ENCODE assay signal across 10 cellular contexts in the genomic region with DNA sequence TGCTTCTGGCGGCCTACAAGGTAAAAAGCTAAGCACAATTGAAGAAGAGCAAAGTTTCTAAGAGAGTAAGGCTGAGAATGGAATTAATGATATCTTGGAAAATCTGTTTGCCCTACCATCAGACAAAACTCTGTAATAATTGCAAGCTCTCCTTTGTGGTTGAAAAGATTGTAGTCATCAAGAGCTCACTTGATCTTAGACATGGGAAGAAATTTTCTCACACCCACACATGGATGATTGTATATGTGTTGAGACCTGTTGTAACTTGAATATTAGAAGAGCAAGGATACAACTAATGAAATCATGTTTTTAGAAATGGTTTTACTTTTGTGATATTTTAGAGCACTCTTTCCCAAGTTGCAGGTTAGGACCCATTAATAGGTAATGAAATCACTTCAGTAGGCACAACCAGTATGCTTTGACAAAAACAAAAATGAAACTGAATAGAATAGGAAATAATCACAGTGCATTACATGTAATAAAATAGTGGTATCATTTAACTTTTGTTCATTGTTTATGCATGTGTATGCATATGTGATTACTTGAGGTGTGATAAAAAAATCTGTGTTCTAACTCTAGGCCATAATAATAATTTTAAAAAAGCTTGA. TPM values are rescaled to one million over a fixed set of nuclear protein-coding genes. Genes with fewer than 3 reads are reported as not detected.
DNase-seq lines count a peak whose midpoint lies in the region; ATAC-seq, FAIRE-seq and TF ChIP-seq lines count a peak whose summit lies in the region.
"Had no signal": no experiment of that assay in that cellular context is flagged by ENCODE, and none has a peak within 500 bp of the region (broad histone marks: within the 10 kb centered on the region; RNA-seq: fewer than 3 reads in every experiment).

No MANE protein-coding gene starts in this region.

- H4K20me1 ChIP-seq in GM12878 (ENCODE audit: control insufficient read depth, insufficient read depth), result no peaks in the 10 kb centered on the region

- no peak for FAIRE-seq in GM12878 (lab: Jason Lieb, UNC)
- FAIRE-seq: HTR-8/SVneo had no signal

- no peak for TF ChIP-seq EP300 in GM12878 (IDR thresholded peaks at IDR 0.05; ENCODE audit: borderline replicate concordance in 1 of 2, control insufficient read depth in 1 of 2, low read depth in 2 of 2, low read length in 2 of 2)

- H3K27me3 ChIP-seq in GM12878 (replicated peaks in 1 of 2; ENCODE audit: control insufficient read depth in 2 of 2, insufficient read depth in 2 of 2, low read length in 1 of 2), result no peaks in the 10 kb centered on the region

- H3K9ac ChIP-seq in GM12878 (ENCODE audit: control insufficient read depth, insufficient read depth, low read length), result no peak overlapping the region

- H3K4me3 ChIP-seq in GM12878, result no peak overlapping the region

- peaks cover 87% of the 10 kb centered on the region for H3K4me1 Mint-ChIP-seq in osteocyte (ENCODE audit: unreplicated experiment)
- peaks cover 14% of the 10 kb centered on the region for H3K4me1 Mint-ChIP-seq in activated T-cell treated with anti-CD3 and anti-CD28 coated beads, Interleukin-2, amount 50 U/mL, for 72 hours (ENCODE audit: low read depth)

- ATAC-seq in GM18868 (IDR thresholded peaks at IDR 0.05; ENCODE audit: unreplicated experiment) (peak; percentile 45), HG02852 (IDR thresholded peaks at IDR 0.05; ENCODE audit: unreplicated experiment) (peak; percentile 39), GM12878 (peak; percentile 64), HG02840 (IDR thresholded peaks at IDR 0.05; ENCODE audit: low FRiP score, unreplicated experiment) (no peak)
- no peak for ATAC-seq in activated T-cell treated with anti-CD3 and anti-CD28 coated beads, Interleukin-2, amount 50 U/mL, for 72 hours (replicated peaks in 1 of 2)

- H3K4me3 Mint-ChIP-seq in osteocyte (ENCODE audit: unreplicated experiment), result peak overlapping the region; percentile 28
- H3K4me3 Mint-ChIP-seq in activated T-cell treated with anti-CD3 and anti-CD28 coated beads, Interleukin-2, amount 50 U/mL, for 72 hours, result no peak overlapping the region
- H3K4me3 Mint-ChIP-seq: dendritic cell treated with granulocyte-macrophage colony-stimulating factor and Interleukin-4, amounts not matched to agents 40 ng/mL and 50 ng/mL, for 4 days had no signal

- no peak for DNase-seq in GM12878 (ENCODE audit: low read depth, low spot score)
- DNase-seq in osteocyte (ENCODE audit: extremely low spot score, unreplicated experiment), result no peak
- no peak for DNase-seq in NCI-H2227 (lab: John Stamatoyannopoulos, UW; ENCODE audit: unreplicated experiment)
- no peak for DNase-seq in activated T-cell treated with anti-CD3 and anti-CD28 coated beads, Interleukin-2, amount 50 U/mL, for 72 hours
- DNase-seq in G401 (ENCODE audit: low spot score), result no peak

- H3K79me2 ChIP-seq in GM12878 (ENCODE audit: control insufficient read depth, insufficient read depth, low read length), result no peaks in the 10 kb centered on the region; the same call in 1 of the 2 replicates

- no peaks in the 10 kb centered on the region for H3K36me3 ChIP-seq in GM12878 (ENCODE audit: control insufficient read depth in 2 of 2, insufficient read depth in 2 of 2, low read length in 1 of 2)

- POLR2A ChIA-PET in GM12878 (lab: Charles Lee), result interaction anchor here (1.1 to 1.7 kb wide), 3 partner anchors 12 to 106 kb away, joined by 3 to 9 read pairs (median 7); a partner anchor contains a TSS

- peaks cover 10% of the 10 kb centered on the region for H3K4me1 ChIP-seq in GM12878 (ENCODE audit: control insufficient read depth, insufficient read depth, low read length)

- in situ Hi-C loops in GM12878 (cut with MboI), result no loop called here
- in situ Hi-C loops in G401 (cut with HindIII; ENCODE audit: low sequenced_read_pairs), result no loop called here

- H3K4me2 ChIP-seq in GM12878 (ENCODE audit: control insufficient read depth, insufficient read depth), result 0 out of 2 replicates have a peak overlapping the region, but pooled peaks have one; percentile 8

- peak overlapping the region; percentile 86 for H3K27ac Mint-ChIP-seq in osteocyte (ENCODE audit: unreplicated experiment)
- no peak overlapping the region for H3K27ac Mint-ChIP-seq in activated T-cell treated with anti-CD3 and anti-CD28 coated beads, Interleukin-2, amount 50 U/mL, for 72 hours
- H3K27ac Mint-ChIP-seq: dendritic cell treated with granulocyte-macrophage colony-stimulating factor and Interleukin-4, amounts not matched to agents 40 ng/mL and 50 ng/mL, for 4 days had no signal

- H3K27me3 Mint-ChIP-seq in osteocyte (ENCODE audit: unreplicated experiment), result no peaks in the 10 kb centered on the region
- H3K27me3 Mint-ChIP-seq in activated T-cell treated with anti-CD3 and anti-CD28 coated beads, Interleukin-2, amount 50 U/mL, for 72 hours (ENCODE audit: low read depth), result peaks cover 4% of the 10 kb centered on the region
- H3K27me3 Mint-ChIP-seq: dendritic cell treated with granulocyte-macrophage colony-stimulating factor and Interleukin-4, amounts not matched to agents 40 ng/mL and 50 ng/mL, for 4 days had no signal

- SMC1A ChIA-PET in GM12878 (lab: Charles Lee; ENCODE audit: uncharacterized antibody, unreplicated experiment), result interaction anchor here (0.8 to 6.9 kb wide), 10 partner anchors 8 to 54 kb away, joined by 3 to 76 read pairs (median 4); no protein-coding TSS in a partner anchor

- intact Hi-C loops in GM12878 (cut with micrococcal nuclease; ENCODE audit: unreplicated experiment), result no loop called here

- WGBS in GM12878 (ENCODE audit: insufficient coverage, insufficient replicate concordance, low lambda C conversion rate, missing lambda C conversion rate), result 100% methylated on average over 1 of the region's 1 CpG

- BruUV-seq in GM12878 (replicated peaks; lab: Mats Ljungman, UMichigan), result no TSS peak

- RAD21 ChIA-PET in GM12878 (lab: Charles Lee; ENCODE audit: unreplicated experiment), result interaction anchor here (0.8 to 2.8 kb wide), 3 partner anchors 11 to 106 kb away, joined by 4 to 23 read pairs (median 5); a partner anchor contains a TSS

- no peak for TF ChIP-seq CTCF in GM12878 (IDR thresholded peaks at IDR 0.05 in 2 of 3, conservative IDR thresholded peaks at IDR 0.05 in 1 of 3; ENCODE audit: control insufficient read depth in 2 of 3, extremely low read depth in 1 of 3, insufficient read depth in 1 of 3, low read depth in 3 of 3, low read length in 3 of 3)
- TF ChIP-seq CTCF in osteocyte (IDR thresholded peaks at IDR 0.05), result no peak

- no peaks in the 10 kb centered on the region for H3K36me3 Mint-ChIP-seq in osteocyte (ENCODE audit: unreplicated experiment)
- H3K36me3 Mint-ChIP-seq in activated T-cell treated with anti-CD3 and anti-CD28 coated beads, Interleukin-2, amount 50 U/mL, for 72 hours (ENCODE audit: insufficient read depth in 2 of 2), result no peaks in the 10 kb centered on the region

- CTCF ChIA-PET in GM12878 (lab: Yijun Ruan, JAX), result interaction anchor here (0.9 to 3.6 kb wide), 9 partner anchors 11 to 150 kb away, joined by 3 to 12 read pairs (median 4); a partner anchor contains a TSS

- no peak for TF ChIP-seq RAD21 in GM12878 (IDR thresholded peaks at IDR 0.05; ENCODE audit: insufficient read depth, low read depth, low read length)

- TF ChIP-seq POLR2A in GM12878 (IDR thresholded peaks at IDR 0.05; ENCODE audit: low read depth, low read length), result no peak

- H2AFZ ChIP-seq in GM12878 (ENCODE audit: control insufficient read depth, low read depth, low read length), result peak overlapping the region; percentile 21; the same call in 1 of the 2 replicates

- no peaks in the 10 kb centered on the region for H3K9me3 Mint-ChIP-seq in osteocyte (ENCODE audit: unreplicated experiment)
- no peaks in the 10 kb centered on the region for H3K9me3 Mint-ChIP-seq in activated T-cell treated with anti-CD3 and anti-CD28 coated beads, Interleukin-2, amount 50 U/mL, for 72 hours
- H3K9me3 Mint-ChIP-seq: dendritic cell treated with granulocyte-macrophage colony-stimulating factor and Interleukin-4, amounts not matched to agents 40 ng/mL and 50 ng/mL, for 4 days had no signal

- no peaks in the 10 kb centered on the region; the same call in 2 of the 3 replicates for H3K9me3 ChIP-seq in GM12878 (replicated peaks; ENCODE audit: control insufficient read depth, insufficient read depth, low read length)

- no peak overlapping the region for H3K27ac ChIP-seq in GM12878 (ENCODE audit: control insufficient read depth, insufficient read depth)

TF ChIP-seq in GM12878, 131 proteins besides CTCF, POLR2A, EP300 and RAD21 (continues in another document):
- TF ChIP-seq RUNX3 (IDR thresholded peaks at IDR 0.05; ENCODE audit: low read length), result peak; percentile 15; the same call in 1 of the 2 replicates
- TF ChIP-seq, protein P1, sequence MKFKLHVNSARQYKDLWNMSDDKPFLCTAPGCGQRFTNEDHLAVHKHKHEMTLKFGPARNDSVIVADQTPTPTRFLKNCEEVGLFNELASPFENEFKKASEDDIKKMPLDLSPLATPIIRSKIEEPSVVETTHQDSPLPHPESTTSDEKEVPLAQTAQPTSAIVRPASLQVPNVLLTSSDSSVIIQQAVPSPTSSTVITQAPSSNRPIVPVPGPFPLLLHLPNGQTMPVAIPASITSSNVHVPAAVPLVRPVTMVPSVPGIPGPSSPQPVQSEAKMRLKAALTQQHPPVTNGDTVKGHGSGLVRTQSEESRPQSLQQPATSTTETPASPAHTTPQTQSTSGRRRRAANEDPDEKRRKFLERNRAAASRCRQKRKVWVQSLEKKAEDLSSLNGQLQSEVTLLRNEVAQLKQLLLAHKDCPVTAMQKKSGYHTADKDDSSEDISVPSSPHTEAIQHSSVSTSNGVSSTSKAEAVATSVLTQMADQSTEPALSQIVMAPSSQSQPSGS (IDR thresholded peaks at IDR 0.05; ENCODE audit: low read length), result peak; percentile 42; the same call in 1 of the 2 replicates

RNA-seq across cellular contexts. Expression of a gene that starts 14.0 kb away (rescaled TPM):
- total RNA-seq in GM12878 (2013; cell fraction: nucleolus; rRNA removed), result 8.7 and 9.1 TPM in 2 replicates
- total RNA-seq in GM12878 (2014; rRNA removed), result 8.4 and 11.3 TPM in 2 replicates
- 8.4 and 8.8 TPM in 2 replicates for total RNA-seq in GM12878 (2014; rRNA removed; fragmentation: Illumina TruSeq; extraction: Trizol)
- total RNA-seq in GM12878 (2021), result 7.4 and 9.2 TPM in 2 replicates
- polyA plus RNA-seq in GM12878 (2011; ENCODE audit: low read depth), result 1.4 TPM
- 5.0 and 5.4 TPM in 2 replicates for polyA plus RNA-seq in GM12878 (2011; rRNA removed)
- polyA plus RNA-seq in GM12878 (2011; cell fraction: cytosol; rRNA removed), result 2.7 and 3.1 TPM in 2 replicates
- polyA plus RNA-seq in GM12878 (2011; cell fraction: nucleus; rRNA removed), result 8.4 and 9.0 TPM in 2 replicates
- 1.9 and 3.6 TPM in 2 replicates for polyA plus RNA-seq in GM12878 (2012)
- 6.3 and 8.1 TPM in 2 replicates for polyA plus RNA-seq in GM12878 (2014; fragmentation: Illumina TruSeq; extraction: Trizol)
- polyA plus RNA-seq in GM12878 (2014; fragmentation: Nextera tagmentation; extraction: Ambion mirVana), result 1 to 10 TPM in 1 of 2 experiments, under 1 TPM in 1; 0.92 to 2.6 TPM
- 8.2 and 8.8 TPM in 2 replicates for polyA plus RNA-seq in GM12878 (2014; rRNA removed)
- polyA plus RNA-seq in GM12878 (2016; fragmentation: Nextera tagmentation; extraction: Ambion mirVana), result 1 to 10 TPM; 9.0 TPM
- 5.0 and 7.6 TPM in 2 replicates for polyA minus RNA-seq in GM12878 (2011; rRNA and poly(A)+ RNA removed)
- polyA minus RNA-seq in GM12878 (2011; cell fraction: cytosol; rRNA and poly(A)+ RNA removed), result 2.8 TPM in 2 replicates
- 4.6 and 11.5 TPM in 2 replicates for polyA minus RNA-seq in GM12878 (2011; cell fraction: nucleus; rRNA and poly(A)+ RNA removed)
- 12.2 and 14.9 TPM in 2 replicates for total RNA-seq in osteocyte
- 1 to 10 TPM; 2.9 to 3.4 TPM for total RNA-seq in activated T-cell treated with anti-CD3 and anti-CD28 coated beads, Interleukin-2, amount 50 U/mL, for 72 hours
- not detected in 2 replicates for total RNA-seq in G401 (2014; rRNA removed; shearing (Covaris generic))

Comparison
In these comparisons a context has a peak if more than half of its experiments do, and no peak if none do; other contexts are left out.
1. ATAC-seq: peak in GM18868 (single experiment), HG02852 (single experiment) and GM12878 (single experiment); none in activated T-cell treated with anti-CD3 and anti-CD28 coated beads, Interleukin-2, amount 50 U/mL, for 72 hours (0 of 2) and HG02840 (single experiment).